20 cellular contexts compared by ENCODE assay signal in the genomic region with DNA sequence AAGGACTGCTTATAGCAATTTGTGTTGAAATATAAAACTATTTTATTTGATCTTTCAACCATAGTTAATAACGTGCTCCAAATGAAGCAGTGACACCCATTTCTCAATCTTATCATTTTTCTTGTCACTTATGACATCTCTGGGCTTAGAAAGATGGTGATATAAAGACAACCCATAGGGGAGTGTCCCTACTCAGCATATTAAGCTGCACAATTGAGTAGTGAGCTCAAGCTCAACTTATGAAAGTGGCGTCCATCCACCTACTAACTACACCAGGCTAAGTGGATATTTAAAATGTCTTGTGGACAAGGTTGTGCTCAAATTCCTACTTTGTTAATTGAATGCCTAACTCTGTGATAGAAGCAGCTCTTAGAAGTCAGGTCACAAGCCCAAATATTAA. TPM values are rescaled to one million over a fixed set of nuclear protein-coding genes. Genes with fewer than 3 reads are reported as not detected.
DNase-seq lines count a peak whose midpoint lies in the region; ATAC-seq and TF ChIP-seq lines count a peak whose summit lies in the region.
"Had no signal": no experiment of that assay in that cellular context is flagged by ENCODE, and none has a peak within 500 bp of the region (broad histone marks: within the 10 kb centered on the region; RNA-seq: fewer than 3 reads in every experiment).

No MANE protein-coding gene starts in this region.

- peaks cover 11% of the 10 kb centered on the region for H3K4me1 ChIP-seq in BLaER1
- peaks cover 8% of the 10 kb centered on the region for H3K4me1 ChIP-seq in OCI-LY3 (ENCODE audit: low read length)
- H3K4me1 ChIP-seq in SJCRH30: no peaks in the 10 kb centered on the region

- no peaks in the 10 kb centered on the region for H4K20me1 ChIP-seq in BLaER1
- H4K20me1 ChIP-seq in OCI-LY3 (ENCODE audit: insufficient read depth, low read length): no peaks in the 10 kb centered on the region

- H3K9me3 ChIP-seq in BLaER1 (peaks cover 8% of the 10 kb centered on the region; the same call in 1 of the 2 replicates), OCI-LY3 (ENCODE audit: insufficient read depth, low read length) (no peaks in the 10 kb centered on the region), SJCRH30 (replicated peaks) (no peaks in the 10 kb centered on the region)

- H2AFZ ChIP-seq in OCI-LY3 (ENCODE audit: low read depth, low read length): peak overlapping the region; percentile 4; the same call in 1 of the 2 replicates
- H2AFZ ChIP-seq: PC-9 had no signal

- H3K27ac ChIP-seq in BLaER1 (no peak overlapping the region), OCI-LY3 (ENCODE audit: low read length) (no peak overlapping the region), brain microvascular endothelial cell (no peak overlapping the region), SJCRH30 (no peak overlapping the region)
- H3K27ac ChIP-seq: PC-9, RWPE1 had no signal

- ATAC-seq in GM18867 (IDR thresholded peaks at IDR 0.05; ENCODE audit: unreplicated experiment) (peak; percentile 28), HG03439 (IDR thresholded peaks at IDR 0.05; ENCODE audit: unreplicated experiment) (peak; percentile 13)
- ATAC-seq: HepG2 had no signal

- in situ Hi-C loops in brain microvascular endothelial cell (cut with HindIII; ENCODE audit: low pct_ligation_motif_present, low sequenced_read_pairs): no loop called here

- H3K4me3 ChIP-seq in BLaER1 (no peak overlapping the region), OCI-LY3 (ENCODE audit: low read length) (no peak overlapping the region), brain microvascular endothelial cell (ENCODE audit: low read depth, low read length) (no peak overlapping the region), SJCRH30 (no peak overlapping the region)
- H3K4me3 ChIP-seq: PC-9 had no signal

- no peak for DNase-seq in brain microvascular endothelial cell
- no peak for DNase-seq in activated gamma-delta T cell treated with Interleukin-2 at 50 U/mL for 16 hours
- DNase-seq in SJCRH30: no peak
- DNase-seq in SKM-1 (lab: John Stamatoyannopoulos, UW; ENCODE audit: unreplicated experiment): no peak
- DNase-seq: C1 segment of cervical spinal cord; NCI-H1092; NCI-H146; NCI-H2029 treated with DMSO at 0.1 percent for 48 hours; NCI-H2171; NCI-H446; NCI-H69; NK-92 treated with Interleukin-12 subunit alpha and Interleukin-12 subunit beta, amount 100 ng/mL, for 24 hours; PC-9; SIG-M5 had no signal

- H3K27me3 ChIP-seq in BLaER1: no peaks in the 10 kb centered on the region
- H3K27me3 ChIP-seq in OCI-LY3 (ENCODE audit: low read depth, low read length): no peaks in the 10 kb centered on the region
- H3K27me3 ChIP-seq in brain microvascular endothelial cell (replicated peaks): no peaks in the 10 kb centered on the region
- H3K27me3 ChIP-seq in SJCRH30: no peaks in the 10 kb centered on the region

- no peaks in the 10 kb centered on the region for H3K79me2 ChIP-seq in OCI-LY3 (ENCODE audit: low read length)

- H3K36me3 ChIP-seq in BLaER1 (no peaks in the 10 kb centered on the region), OCI-LY3 (replicated peaks; ENCODE audit: low read depth, low read length) (no peaks in the 10 kb centered on the region), brain microvascular endothelial cell (replicated peaks) (no peaks in the 10 kb centered on the region), SJCRH30 (no peaks in the 10 kb centered on the region)

- H3K9ac ChIP-seq in BLaER1 (no peak overlapping the region), OCI-LY3 (ENCODE audit: low read length) (no peak overlapping the region)

- TF ChIP-seq CTCF in OCI-LY3 (IDR thresholded peaks at IDR 0.05; ENCODE audit: low read depth, low read length) (no peak), brain microvascular endothelial cell (IDR thresholded peaks at IDR 0.05; ENCODE audit: low read depth, low read length, missing control alignments) (no peak)

- H3K4me2 ChIP-seq in BLaER1 (peak overlapping the region; percentile 23), OCI-LY3 (ENCODE audit: low read length) (peak overlapping the region; percentile 17; the same call in 1 of the 2 replicates)
- H3K4me2 ChIP-seq: PC-9 had no signal

RNA-seq across cellular contexts. Expression of a gene that starts 46.7 kb away (rescaled TPM):
- not detected in 2 replicates for total RNA-seq in SJCRH30 (2014; rRNA removed; shearing (Covaris generic))
- total RNA-seq: HepG2, PC-9 had no signal
